In genomic region chr5:132437604-132438275, GRCh38 we compare ENCODE assay signal across 8 cellular contexts. TPM values are rescaled to one million over a fixed set of nuclear protein-coding genes. Genes with fewer than 3 reads are reported as not detected.
DNase-seq lines count a peak whose midpoint lies in the region; ATAC-seq and TF ChIP-seq lines count a peak whose summit lies in the region.

No MANE protein-coding gene starts in this region.

- no peak for TF ChIP-seq CTCF in OCI-LY3 (IDR thresholded peaks at IDR 0.05; ENCODE audit: low read depth, low read length)
- TF ChIP-seq CTCF in hepatocyte (IDR thresholded peaks at IDR 0.05; ENCODE audit: poor library complexity) = no peak

- H3K4me1 Mint-ChIP-seq in activated naive CD4-positive, alpha-beta T cell treated with anti-CD3 and anti-CD28 coated beads, Interleukin-2, amount 10 ng/mL, durations not matched to agents 7 days and 5 days = peaks cover 89% of the 10 kb centered on the region

- H3K36me3 ChIP-seq in OCI-LY3 (replicated peaks; ENCODE audit: low read depth, low read length) = no peaks in the 10 kb centered on the region
- no peaks in the 10 kb centered on the region for H3K36me3 ChIP-seq in hepatocyte (replicated peaks; ENCODE audit: insufficient read depth, low read depth)

- H3K4me1 ChIP-seq in OCI-LY3 (ENCODE audit: low read length) (peaks cover 16% of the 10 kb centered on the region), hepatocyte (ENCODE audit: insufficient read depth) (peaks cover 31% of the 10 kb centered on the region)

- no peaks in the 10 kb centered on the region for H3K9me3 Mint-ChIP-seq in activated naive CD4-positive, alpha-beta T cell treated with anti-CD3 and anti-CD28 coated beads, Interleukin-2, amount 10 ng/mL, durations not matched to agents 7 days and 5 days

- H3K27me3 Mint-ChIP-seq in activated naive CD4-positive, alpha-beta T cell treated with anti-CD3 and anti-CD28 coated beads, Interleukin-2, amount 10 ng/mL, durations not matched to agents 7 days and 5 days = no peaks in the 10 kb centered on the region

- H3K9me3 ChIP-seq in OCI-LY3 (ENCODE audit: insufficient read depth, low read length) (no peaks in the 10 kb centered on the region), hepatocyte (ENCODE audit: low read depth) (no peaks in the 10 kb centered on the region)

- no peak overlapping the region for H3K9ac ChIP-seq in OCI-LY3 (ENCODE audit: low read length)

- H3K4me2 ChIP-seq in OCI-LY3 (ENCODE audit: low read length) (peak overlapping the region; percentile 58), hepatocyte (peak overlapping the region; percentile 24)

- peak overlapping the region; percentile 85 for H3K27ac Mint-ChIP-seq in activated naive CD4-positive, alpha-beta T cell treated with anti-CD3 and anti-CD28 coated beads, Interleukin-2, amount 10 ng/mL, durations not matched to agents 7 days and 5 days

- peaks cover 60% of the 10 kb centered on the region for H3K36me3 Mint-ChIP-seq in activated naive CD4-positive, alpha-beta T cell treated with anti-CD3 and anti-CD28 coated beads, Interleukin-2, amount 10 ng/mL, durations not matched to agents 7 days and 5 days

- H3K4me3 Mint-ChIP-seq in activated naive CD4-positive, alpha-beta T cell treated with anti-CD3 and anti-CD28 coated beads, Interleukin-2, amount 10 ng/mL, durations not matched to agents 7 days and 5 days = peak overlapping the region; percentile 55

- H3K27me3 ChIP-seq in OCI-LY3 (ENCODE audit: low read depth, low read length) (no peaks in the 10 kb centered on the region), hepatocyte (no peaks in the 10 kb centered on the region)

- H3K9me2 ChIP-seq in hepatocyte (replicated peaks; ENCODE audit: insufficient read depth) = no peaks in the 10 kb centered on the region

- H4K20me1 ChIP-seq in OCI-LY3 (ENCODE audit: insufficient read depth, low read length) (no peaks in the 10 kb centered on the region), hepatocyte (ENCODE audit: insufficient read depth, poor library complexity, severe bottlenecking) (no peaks in the 10 kb centered on the region)

- H3K79me2 ChIP-seq in OCI-LY3 (ENCODE audit: low read length) = no peaks in the 10 kb centered on the region
- peaks cover 3% of the 10 kb centered on the region for H3K79me2 ChIP-seq in hepatocyte

- CTCF ChIA-PET in activated naive CD4-positive, alpha-beta T cell treated with anti-CD3 and anti-CD28 coated beads, Interleukin-2, amount 10 ng/mL, durations not matched to agents 7 days and 5 days (lab: Charles Lee) = interaction anchor here (0.6 to 2.3 kb wide), 5 partner anchors 9 to 63 kb away, joined by 3 to 5 read pairs (median 4); no protein-coding TSS in a partner anchor

- peak; percentile 78 for DNase-seq in activated naive CD4-positive, alpha-beta T cell treated with anti-CD3 and anti-CD28 coated beads, Interleukin-2, amount 10 ng/mL, durations not matched to agents 7 days and 5 days
- DNase-seq in hepatocyte (ENCODE audit: low spot score) (peak; percentile 82), NCI-H187 (lab: John Stamatoyannopoulos, UW) (no peak), NCI-H1436 treated with DMSO at 0.1 percent for 48 hours (lab: John Stamatoyannopoulos, UW) (no peak)
- peak; percentile 60 to 66 for DNase-seq in stimulated activated CD4-positive, alpha-beta T cell treated with anti-CD3 and anti-CD28 coated beads, Interleukin-2, amount 100 ng/mL, for 24 hours

- ATAC-seq in GM18520 (IDR thresholded peaks at IDR 0.05; ENCODE audit: unreplicated experiment) (peak; percentile 39), HG02798 (IDR thresholded peaks at IDR 0.05; ENCODE audit: poor library complexity, unreplicated experiment) (peak; percentile 88)

- H2AFZ ChIP-seq in OCI-LY3 (ENCODE audit: low read depth, low read length) (no peak overlapping the region), hepatocyte (no peak overlapping the region)

- H3K4me3 ChIP-seq in OCI-LY3 (ENCODE audit: low read length) (peak overlapping the region; percentile 37; the same call in 1 of the 2 replicates), hepatocyte (no peak overlapping the region)

- H3K27ac ChIP-seq in OCI-LY3 (ENCODE audit: low read length) = peak overlapping the region; percentile 33
- H3K27ac ChIP-seq in hepatocyte = peak overlapping the region; percentile 60

- 47% methylated on average over 2 of the region's 3 CpGs for WGBS in hepatocyte (ENCODE audit: low lambda C conversion rate, missing lambda C conversion rate)

RNA-seq across cellular contexts. Expression of gene IRF1, which starts 52.8 kb away (rescaled TPM):
- 25.6 and 30.9 TPM in 2 replicates for total RNA-seq in hepatocyte
- polyA plus RNA-seq in hepatocyte = 35.8 and 44.8 TPM in 2 replicates

Comparison
In these comparisons a context has a peak if more than half of its experiments do, and no peak if none do; other contexts are left out.
1. DNase-seq: peak in activated naive CD4-positive, alpha-beta T cell treated with anti-CD3 and anti-CD28 coated beads, Interleukin-2, amount 10 ng/mL, durations not matched to agents 7 days and 5 days (single experiment), hepatocyte (single experiment) and stimulated activated CD4-positive, alpha-beta T cell treated with anti-CD3 and anti-CD28 coated beads, Interleukin-2, amount 100 ng/mL, for 24 hours (2 of 2); none in NCI-H187 (0 of 2) and NCI-H1436 treated with DMSO at 0.1 percent for 48 hours (single experiment).